8 cellular contexts compared by ENCODE assay signal in genomic region chr12:67415473-67415872, GRCh38.
DNase-seq lines count a peak whose midpoint lies in the region; ATAC-seq, FAIRE-seq and TF ChIP-seq lines count a peak whose summit lies in the region.

No MANE protein-coding gene starts in this region.

- H3K9ac ChIP-seq in GM12878 (ENCODE audit: control insufficient read depth, insufficient read depth, low read length) = no peak overlapping the region
- H3K9ac ChIP-seq in colonic mucosa (ENCODE audit: low read depth in 2 of 2, low read length in 2 of 2) = no peak overlapping the region

- ATAC-seq in GM12878 (no peak), GM19324 (IDR thresholded peaks at IDR 0.05; ENCODE audit: low FRiP score, unreplicated experiment) (no peak)

- H3K27ac ChIP-seq in GM12878 (ENCODE audit: control insufficient read depth, insufficient read depth) = no peak overlapping the region
- no peak overlapping the region for H3K27ac ChIP-seq in colonic mucosa

- CTCF ChIA-PET in GM12878 (lab: Yijun Ruan, JAX) = no interaction called here

- H3K27me3 ChIP-seq in GM12878 (replicated peaks in 1 of 2; ENCODE audit: control insufficient read depth in 2 of 2, insufficient read depth in 2 of 2, low read length in 1 of 2) (no peaks in the 10 kb centered on the region), colonic mucosa (no peaks in the 10 kb centered on the region)

- intact Hi-C loops in GM12878 (cut with micrococcal nuclease; ENCODE audit: unreplicated experiment) = no loop called here
- intact Hi-C loops in colonic mucosa (cut with DNase I) = no loop called here

- no peaks in the 10 kb centered on the region for H3K4me1 ChIP-seq in GM12878 (ENCODE audit: control insufficient read depth, insufficient read depth, low read length)
- H3K4me1 ChIP-seq in colonic mucosa = no peaks in the 10 kb centered on the region

- POLR2A ChIA-PET in GM12878 (lab: Charles Lee) = no interaction called here

- RAD21 ChIA-PET in GM12878 (lab: Charles Lee; ENCODE audit: unreplicated experiment) = no interaction called here

- in situ Hi-C loops in GM12878 (cut with MboI) = no loop called here

- DNase-seq in EL (peak; percentile 38), NCI-H128 (lab: John Stamatoyannopoulos, UW; ENCODE audit: unreplicated experiment) (peak; percentile 33), GM12878 (ENCODE audit: low read depth, low spot score) (no peak), medulla oblongata (ENCODE audit: extremely low spot score) (peak; percentile 77), GM19238 (ENCODE audit: insufficient read length, low spot score) (no peak), colonic mucosa (no peak), NCI-H2029 (lab: John Stamatoyannopoulos, UW) (no peak)

- no peaks in the 10 kb centered on the region for H4K20me1 ChIP-seq in GM12878 (ENCODE audit: control insufficient read depth, insufficient read depth)

- WGBS in GM12878 (ENCODE audit: insufficient coverage, insufficient replicate concordance, low lambda C conversion rate, missing lambda C conversion rate) = 2% methylated on average over 4 of the region's 4 CpGs

- FAIRE-seq in GM12878 (lab: Jason Lieb, UNC) = no peak

- H3K36me3 ChIP-seq in GM12878 (ENCODE audit: control insufficient read depth in 2 of 2, insufficient read depth in 2 of 2, low read length in 1 of 2) (no peaks in the 10 kb centered on the region), colonic mucosa (no peaks in the 10 kb centered on the region)

- TF ChIP-seq POLR2A in GM12878 (IDR thresholded peaks at IDR 0.05; ENCODE audit: low read depth, low read length) = no peak

- H3K4me2 ChIP-seq in GM12878 (ENCODE audit: control insufficient read depth, insufficient read depth) = no peak overlapping the region

- BruUV-seq in GM12878 (replicated peaks; lab: Mats Ljungman, UMichigan) = no TSS peak

- peak; percentile 10 to 37 (median 25); a peak in 3 of 6 replicates for TF ChIP-seq CTCF in GM12878 (IDR thresholded peaks at IDR 0.05 in 2 of 3, conservative IDR thresholded peaks at IDR 0.05 in 1 of 3; ENCODE audit: control insufficient read depth in 2 of 3, extremely low read depth in 1 of 3, insufficient read depth in 1 of 3, low read depth in 3 of 3, low read length in 3 of 3)
- TF ChIP-seq CTCF in colonic mucosa (IDR thresholded peaks at IDR 0.05) = no peak

- peak; percentile 47 for TF ChIP-seq RAD21 in GM12878 (IDR thresholded peaks at IDR 0.05; ENCODE audit: insufficient read depth, low read depth, low read length)

- no peaks in the 10 kb centered on the region for H3K79me2 ChIP-seq in GM12878 (ENCODE audit: control insufficient read depth, insufficient read depth, low read length)

- no peaks in the 10 kb centered on the region for H3K9me3 ChIP-seq in GM12878 (replicated peaks; ENCODE audit: control insufficient read depth, insufficient read depth, low read length)
- no peaks in the 10 kb centered on the region for H3K9me3 ChIP-seq in colonic mucosa

- SMC1A ChIA-PET in GM12878 (lab: Charles Lee; ENCODE audit: uncharacterized antibody, unreplicated experiment) = no interaction called here

- no peak for TF ChIP-seq EP300 in GM12878 (IDR thresholded peaks at IDR 0.05; ENCODE audit: borderline replicate concordance in 1 of 2, control insufficient read depth in 1 of 2, low read depth in 2 of 2, low read length in 2 of 2)

- H3K4me3 ChIP-seq in GM12878 (no peak overlapping the region), colonic mucosa (no peak overlapping the region)

- no peak overlapping the region for H2AFZ ChIP-seq in GM12878 (ENCODE audit: control insufficient read depth, low read depth, low read length)

TF ChIP-seq in GM12878, 131 proteins besides CTCF, POLR2A, EP300 and RAD21:
- TF ChIP-seq SMC3 (IDR thresholded peaks at IDR 0.05; ENCODE audit: borderline replicate concordance, low read length) (peak; percentile 30; the same call in 1 of the 2 replicates), ZBTB40 (IDR thresholded peaks at IDR 0.05; ENCODE audit: borderline replicate concordance) (no peak)

Comparison
In these comparisons a context has a peak if more than half of its experiments do, and no peak if none do; other contexts are left out.
1. DNase-seq: peak in EL (single experiment), NCI-H128 (single experiment) and medulla oblongata (single experiment); none in GM12878 (single experiment), GM19238 (single experiment), colonic mucosa (single experiment) and NCI-H2029 (single experiment).